1 cellular context compared by ENCODE assay signal in genomic region chr1:37763791-37764741, GRCh38.
TF ChIP-seq lines count a peak whose summit lies in the region.

No MANE protein-coding gene starts in this region.

TF ChIP-seq in HepG2, 621 proteins besides CTCF, POLR2A, EP300 and RAD21 (continued from another document and continues in another):
- TF ChIP-seq MNT (IDR thresholded peaks at IDR 0.05): no peak
- no peak for TF ChIP-seq AGO1 (IDR thresholded peaks at IDR 0.05; ENCODE audit: low read depth, low read length, poor library complexity, severe bottlenecking)
- peak; percentile 97 for TF ChIP-seq ZNF160 (CRISPR knock-in tag; IDR thresholded peaks at IDR 0.05)
- no peak for TF ChIP-seq HMGA1 (CRISPR knock-in tag; conservative IDR thresholded peaks at IDR 0.05)
- TF ChIP-seq ZNF614 (CRISPR knock-in tag; IDR thresholded peaks at IDR 0.05; ENCODE audit: borderline replicate concordance): peak; percentile 98
- no peak for TF ChIP-seq NFIC (IDR thresholded peaks at IDR 0.05; ENCODE audit: low read length)
- peak; percentile 89 for TF ChIP-seq ONECUT2 (CRISPR knock-in tag; IDR thresholded peaks at IDR 0.05)
- TF ChIP-seq NCOA2 (CRISPR knock-in tag; IDR thresholded peaks at IDR 0.05): peak; percentile 92
- TF ChIP-seq ZNF207 (IDR thresholded peaks at IDR 0.05; ENCODE audit: borderline replicate concordance): no peak
- peak; percentile 94; the same call in 1 of the 2 replicates for TF ChIP-seq ZNF484 (CRISPR knock-in tag; IDR thresholded peaks at IDR 0.05; ENCODE audit: borderline replicate concordance, low read depth)
- peak; percentile 97 for TF ChIP-seq ZSCAN31 (CRISPR knock-in tag; IDR thresholded peaks at IDR 0.05; ENCODE audit: low read depth)
- peak; percentile 80 for TF ChIP-seq ZFY (CRISPR knock-in tag; IDR thresholded peaks at IDR 0.05)
- 0 out of 2 replicates have a peak, but pooled peaks have one; percentile 63 for TF ChIP-seq AKAP8 (CRISPR knock-in tag; IDR thresholded peaks at IDR 0.05)
- peak; percentile 88 for TF ChIP-seq CSRNP1 (CRISPR knock-in tag; IDR thresholded peaks at IDR 0.05)
- no peak for TF ChIP-seq SETDB1 (CRISPR knock-in tag; IDR thresholded peaks at IDR 0.05; ENCODE audit: borderline replicate concordance)
- TF ChIP-seq KDM5A (IDR thresholded peaks at IDR 0.05; ENCODE audit: borderline replicate concordance, low read length): no peak
- TF ChIP-seq ZMAT5 (CRISPR knock-in tag; IDR thresholded peaks at IDR 0.05; ENCODE audit: borderline replicate concordance, low read depth): peak; percentile 96
- no peak for TF ChIP-seq ZNF383 (CRISPR knock-in tag; IDR thresholded peaks at IDR 0.05; ENCODE audit: borderline replicate concordance)
- no peak for TF ChIP-seq TARDBP (CRISPR knock-in tag; IDR thresholded peaks at IDR 0.05)
- TF ChIP-seq DMAP1 (CRISPR knock-in tag; IDR thresholded peaks at IDR 0.05): peak; percentile 79; the same call in 1 of the 2 replicates
- peak; percentile 56; the same call in 1 of the 2 replicates for TF ChIP-seq ZNF629 (CRISPR knock-in tag; conservative IDR thresholded peaks at IDR 0.05)
- TF ChIP-seq PATZ1 (CRISPR knock-in tag; IDR thresholded peaks at IDR 0.05): peak; percentile 86
- 0 out of 2 replicates have a peak, but pooled peaks have one; percentile 82 for TF ChIP-seq THAP8 (CRISPR knock-in tag; IDR thresholded peaks at IDR 0.05; ENCODE audit: borderline replicate concordance)
- TF ChIP-seq MED13 (CRISPR knock-in tag; IDR thresholded peaks at IDR 0.05): peak; percentile 99
- peak; percentile 99; the same call in 1 of the 2 replicates for TF ChIP-seq E2F2 (CRISPR knock-in tag; IDR thresholded peaks at IDR 0.05; ENCODE audit: borderline replicate concordance)
- TF ChIP-seq ATF5 (CRISPR knock-in tag; IDR thresholded peaks at IDR 0.05; ENCODE audit: low read depth): peak; percentile 98
- TF ChIP-seq NCOA5 (CRISPR knock-in tag; IDR thresholded peaks at IDR 0.05): peak; percentile 96; the same call in 1 of the 2 replicates
- TF ChIP-seq HNF4A (CRISPR knock-in tag; IDR thresholded peaks at IDR 0.05): no peak
- TF ChIP-seq PRMT3 (CRISPR knock-in tag; IDR thresholded peaks at IDR 0.05; ENCODE audit: borderline replicate concordance, low read depth): peak; percentile 94; the same call in 1 of the 2 replicates
- TF ChIP-seq ZNF570 (CRISPR knock-in tag; IDR thresholded peaks at IDR 0.05; ENCODE audit: borderline replicate concordance): peak; percentile 96; the same call in 1 of the 2 replicates
- TF ChIP-seq ZNF44 (CRISPR knock-in tag; IDR thresholded peaks at IDR 0.05): peak; percentile 99; the same call in 1 of the 2 replicates
- no peak for TF ChIP-seq GPBP1L1 (CRISPR knock-in tag; IDR thresholded peaks at IDR 0.05)
- peak; percentile 93 for TF ChIP-seq ZNF281 (CRISPR knock-in tag; IDR thresholded peaks at IDR 0.05; ENCODE audit: borderline replicate concordance)
- TF ChIP-seq SP5 (CRISPR knock-in tag; IDR thresholded peaks at IDR 0.05; ENCODE audit: borderline replicate concordance, low read depth): no peak
- peak; percentile 99 for TF ChIP-seq ZNF615 (CRISPR knock-in tag; IDR thresholded peaks at IDR 0.05; ENCODE audit: borderline replicate concordance)
- peak; percentile 78 for TF ChIP-seq FOXP4 (CRISPR knock-in tag; IDR thresholded peaks at IDR 0.05)
- TF ChIP-seq TRIM22 (IDR thresholded peaks at IDR 0.05): no peak
- peak; percentile 98 for TF ChIP-seq ZNF280D (CRISPR knock-in tag; IDR thresholded peaks at IDR 0.05)
- peak; percentile 98 for TF ChIP-seq EED (CRISPR knock-in tag; IDR thresholded peaks at IDR 0.05)
- TF ChIP-seq ZNF510 (CRISPR knock-in tag; IDR thresholded peaks at IDR 0.05; ENCODE audit: low read depth): peak; percentile 84; the same call in 1 of the 2 replicates
